ENCODE assay signal across 17 cellular contexts in the genomic region with DNA sequence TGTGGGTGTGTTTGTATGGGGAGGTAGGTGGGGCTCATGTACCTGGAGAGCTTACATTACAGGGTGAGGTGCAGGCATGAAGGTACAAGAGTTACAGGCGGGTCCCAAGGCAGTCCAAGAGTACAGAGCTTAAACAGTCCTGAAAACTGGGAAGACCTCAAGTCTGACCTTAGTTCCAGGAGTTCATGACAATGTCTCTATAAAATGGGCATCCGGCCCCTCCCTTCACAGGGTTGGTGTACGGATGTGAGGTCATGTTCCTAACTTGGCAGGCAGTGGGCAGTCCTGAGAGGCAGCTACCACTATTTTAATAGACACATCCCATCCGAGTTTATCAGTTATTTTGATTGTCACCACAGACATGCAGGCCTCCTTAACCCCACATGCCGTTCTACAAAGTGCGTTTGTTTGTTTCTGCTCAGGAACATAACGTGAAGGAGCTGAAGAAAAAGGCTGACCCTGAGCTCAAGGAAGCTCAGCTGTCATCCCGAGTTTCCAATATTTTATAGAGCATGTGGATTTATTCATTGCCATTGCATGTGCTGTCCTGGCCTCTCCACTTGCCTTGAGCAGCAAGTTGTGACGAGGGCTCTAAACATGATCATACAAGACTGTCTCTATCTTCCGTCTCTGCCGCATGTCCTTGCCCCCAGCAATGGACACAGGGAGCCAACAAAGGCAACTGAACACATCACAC.
DNase-seq lines count a peak whose midpoint lies in the region; ATAC-seq and TF ChIP-seq lines count a peak whose summit lies in the region.
"Had no signal": no experiment of that assay in that cellular context is flagged by ENCODE, and none has a peak within 500 bp of the region (broad histone marks: within the 10 kb centered on the region; RNA-seq: fewer than 3 reads in every experiment).

No MANE protein-coding gene starts in this region.

- H3K4me2 ChIP-seq in BLaER1 (peak overlapping the region; percentile 70), neural progenitor cell (no peak overlapping the region)

- H4K20me1 ChIP-seq in BLaER1 (no peaks in the 10 kb centered on the region), neural progenitor cell (ENCODE audit: low read depth) (no peaks in the 10 kb centered on the region)

- H3K36me3 ChIP-seq in BLaER1, result no peaks in the 10 kb centered on the region
- no peaks in the 10 kb centered on the region for H3K36me3 ChIP-seq in Peyer's patch
- H3K36me3 ChIP-seq in neural progenitor cell, result no peaks in the 10 kb centered on the region

- ATAC-seq in T-helper 17 cell, result no peak
- ATAC-seq: activated CD8-positive, alpha-beta memory T cell treated with anti-CD3 and anti-CD28 coated beads, Interleukin-2, amount 10 ng/mL, durations not matched to agents 7 days and 5 days; K562; stimulated activated naive B cell treated with anti-CD40 and anti-IgM and Interleukin-4, amounts not matched to agents 10 μg/mL and 1 μg/mL and 100 μg/mL, for 72 hours had no signal

- H3K9ac ChIP-seq in BLaER1, result no peak overlapping the region
- H3K9ac ChIP-seq in neural progenitor cell, result no peak overlapping the region
- H3K9ac ChIP-seq: GM23248 had no signal

- no peak for TF ChIP-seq POLR2A in Peyer's patch (IDR thresholded peaks at IDR 0.05)

- no peak overlapping the region for H2AFZ ChIP-seq in neural progenitor cell (replicated peaks)
- H2AFZ ChIP-seq: GM23248 had no signal

- no peaks in the 10 kb centered on the region for H3K27me3 ChIP-seq in BLaER1
- H3K27me3 ChIP-seq in Peyer's patch, result no peaks in the 10 kb centered on the region
- H3K27me3 ChIP-seq in neural progenitor cell, result no peaks in the 10 kb centered on the region

- H3K79me2 ChIP-seq in neural progenitor cell (ENCODE audit: low read depth), result no peaks in the 10 kb centered on the region

- TF ChIP-seq CTCF in Peyer's patch (IDR thresholded peaks at IDR 0.05) (peak in 1 of 6 experiments; percentile 13), neural progenitor cell (IDR thresholded peaks at IDR 0.05) (no peak)

- no peaks in the 10 kb centered on the region for H3K36me3 Mint-ChIP-seq in neural progenitor cell
- H3K36me3 Mint-ChIP-seq in T-helper 17 cell (ENCODE audit: low read depth), result no peaks in the 10 kb centered on the region
- H3K36me3 Mint-ChIP-seq: activated CD8-positive, alpha-beta memory T cell treated with anti-CD3 and anti-CD28 coated beads, Interleukin-2, amount 10 ng/mL, durations not matched to agents 7 days and 5 days; stimulated activated naive B cell treated with anti-CD40 and anti-IgM and Interleukin-4, amounts not matched to agents 10 μg/mL and 1 μg/mL and 100 μg/mL, for 72 hours had no signal

- peaks cover 20% of the 10 kb centered on the region for H3K4me1 ChIP-seq in BLaER1
- H3K4me1 ChIP-seq in Peyer's patch, result peaks cover 0 to 24% (median 2%) of the 10 kb centered on the region in 4 donors
- H3K4me1 ChIP-seq in neural progenitor cell, result no peaks in the 10 kb centered on the region

- no peak overlapping the region for H3K27ac ChIP-seq in BLaER1
- H3K27ac ChIP-seq in Peyer's patch, result peak overlapping the region in 2 of 4 donors; percentile 45 to 74
- H3K27ac ChIP-seq in neural progenitor cell, result no peak overlapping the region
- H3K27ac ChIP-seq: dorsolateral prefrontal cortex, GM23248 had no signal

- H3K4me3 Mint-ChIP-seq in neural progenitor cell (no peak overlapping the region), T-helper 17 cell (no peak overlapping the region)
- H3K4me3 Mint-ChIP-seq: activated CD8-positive, alpha-beta memory T cell treated with anti-CD3 and anti-CD28 coated beads, Interleukin-2, amount 10 ng/mL, durations not matched to agents 7 days and 5 days; neural crest cell; stimulated activated naive B cell treated with anti-CD40 and anti-IgM and Interleukin-4, amounts not matched to agents 10 μg/mL and 1 μg/mL and 100 μg/mL, for 72 hours had no signal

- DNase-seq in Peyer's patch (peak in 2 of 3 donors; percentile 55 to 75), glomerular visceral epithelial cell (ENCODE audit: extremely low spot score) (peak; percentile 71), neural progenitor cell (ENCODE audit: low spot score) (no peak), AG08395 (ENCODE audit: low spot score) (no peak), GOT3 (lab: John Stamatoyannopoulos, UW) (no peak), T-helper 17 cell (no peak), AML-193 (lab: John Stamatoyannopoulos, UW) (no peak)
- DNase-seq: activated CD8-positive, alpha-beta memory T cell treated with anti-CD3 and anti-CD28 coated beads, Interleukin-2, amount 10 ng/mL, durations not matched to agents 7 days and 5 days; activated gamma-delta T cell treated with Interleukin-2 at 50 U/mL for 16 hours; DMS 273 treated with DMSO at 0.1 percent for 48 hours; dorsolateral prefrontal cortex; GM23248; NCI-H226; stimulated activated naive B cell treated with anti-CD40 and anti-IgM and Interleukin-4, amounts not matched to agents 10 μg/mL and 1 μg/mL and 100 μg/mL, for 72 hours had no signal

- H3F3A ChIP-seq in neural progenitor cell (ENCODE audit: low read depth), result no peaks in the 10 kb centered on the region

- no peaks in the 10 kb centered on the region for H3K9me3 ChIP-seq in BLaER1
- H3K9me3 ChIP-seq in Peyer's patch, result no peaks in the 10 kb centered on the region
- H3K9me3 ChIP-seq in neural progenitor cell (ENCODE audit: low read depth), result no peaks in the 10 kb centered on the region
- no peaks in the 10 kb centered on the region for H3K9me3 ChIP-seq in T-helper 17 cell (ENCODE audit: control insufficient read depth, low read length, poor library complexity, severe bottlenecking)

- H3K4me1 Mint-ChIP-seq in neural progenitor cell (peaks cover 17% of the 10 kb centered on the region), T-helper 17 cell (no peaks in the 10 kb centered on the region)
- H3K4me1 Mint-ChIP-seq: activated CD8-positive, alpha-beta memory T cell treated with anti-CD3 and anti-CD28 coated beads, Interleukin-2, amount 10 ng/mL, durations not matched to agents 7 days and 5 days; stimulated activated naive B cell treated with anti-CD40 and anti-IgM and Interleukin-4, amounts not matched to agents 10 μg/mL and 1 μg/mL and 100 μg/mL, for 72 hours had no signal

- H3K27me3 Mint-ChIP-seq in neural progenitor cell (ENCODE audit: insufficient read depth, low read depth), result peaks cover 2% of the 10 kb centered on the region
- no peaks in the 10 kb centered on the region for H3K27me3 Mint-ChIP-seq in T-helper 17 cell
- H3K27me3 Mint-ChIP-seq: activated CD8-positive, alpha-beta memory T cell treated with anti-CD3 and anti-CD28 coated beads, Interleukin-2, amount 10 ng/mL, durations not matched to agents 7 days and 5 days had no signal

- H3K27ac Mint-ChIP-seq in neural progenitor cell, result peak overlapping the region; percentile 84
- H3K27ac Mint-ChIP-seq in T-helper 17 cell, result no peak overlapping the region
- H3K27ac Mint-ChIP-seq: activated CD8-positive, alpha-beta memory T cell treated with anti-CD3 and anti-CD28 coated beads, Interleukin-2, amount 10 ng/mL, durations not matched to agents 7 days and 5 days had no signal

- H3K4me3 ChIP-seq in BLaER1 (no peak overlapping the region), Peyer's patch (no peak overlapping the region), neural progenitor cell (no peak overlapping the region)
- H3K4me3 ChIP-seq: dorsolateral prefrontal cortex, GM23248, K562 had no signal

- H3K9me3 Mint-ChIP-seq in neural progenitor cell, result peaks cover 3% of the 10 kb centered on the region
- H3K9me3 Mint-ChIP-seq: neural crest cell had no signal

Comparison
In these comparisons a context has a peak if more than half of its experiments do, and no peak if none do; other contexts are left out.
1. DNase-seq: peak in Peyer's patch (2 of 3) and glomerular visceral epithelial cell (single experiment); none in neural progenitor cell (single experiment), AG08395 (single experiment), GOT3 (single experiment), T-helper 17 cell (0 of 3) and AML-193 (0 of 2).